8 cellular contexts compared by ENCODE assay signal in the genomic region with DNA sequence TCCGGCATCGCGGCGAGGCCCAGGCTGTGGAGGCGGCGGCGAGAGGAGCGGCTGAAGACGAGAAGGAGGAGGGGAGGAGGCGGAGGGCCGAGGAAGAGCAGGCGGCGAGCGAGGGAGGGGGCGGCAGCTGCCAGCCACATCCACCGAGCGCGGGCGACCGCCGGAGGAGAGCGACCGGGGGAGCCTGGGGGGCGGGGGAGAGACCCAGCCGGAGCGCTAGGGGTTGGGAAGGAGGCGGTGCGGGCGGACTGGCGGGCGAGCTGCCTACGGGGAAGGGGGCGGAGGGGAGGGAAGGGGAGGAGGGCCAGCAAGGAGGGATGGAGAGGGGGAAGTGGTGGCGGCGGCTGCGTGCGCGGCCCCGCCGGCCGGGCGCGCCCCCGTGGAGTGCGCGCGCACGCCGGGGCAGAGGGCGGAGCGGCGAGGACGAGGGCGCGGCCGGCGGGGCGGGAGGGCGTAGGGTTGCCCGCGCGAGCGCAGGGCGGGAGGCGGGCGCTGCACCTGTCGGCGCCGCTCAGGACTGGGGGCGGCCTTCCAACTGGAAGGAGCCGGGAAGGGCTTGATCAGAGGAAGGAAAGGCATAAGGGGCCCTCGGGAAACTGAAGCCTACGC.
A peak's percentile ranks its signal among the peaks of the same experiment; 100 is the strongest.
DNase-seq lines count a peak whose midpoint lies in the region; ATAC-seq lines count a peak whose summit lies in the region.

No MANE protein-coding gene starts in this region.

- peak overlapping the region; percentile 52 for H3K27ac ChIP-seq in caudate nucleus (ENCODE audit: low read depth, low read length)

- peak; percentile 89 for DNase-seq in AG08396 (ENCODE audit: low spot score)
- peak; percentile 59 to 80 for DNase-seq in NCI-H446 (lab: John Stamatoyannopoulos, UW)
- peak in 58 of 61 donors; percentile 19 to 91 (median 74) for DNase-seq in caudate nucleus (lab: John Stamatoyannopoulos, UW)
- peak; percentile 97 for DNase-seq in islet precursor cell
- DNase-seq in stimulated activated CD4-positive, alpha-beta T cell treated with anti-CD3 and anti-CD28 coated beads, Interleukin-12 subunit alpha, Interleukin-12 subunit beta, amount 100 ng/mL, for 24 hours (ENCODE audit: low read depth in 2 of 2) = peak; percentile 67 to 78

- ATAC-seq in GM19035 (IDR thresholded peaks at IDR 0.05; ENCODE audit: unreplicated experiment) (peak; percentile 75), HG03159 (IDR thresholded peaks at IDR 0.05; ENCODE audit: unreplicated experiment) (peak; percentile 73)
- ATAC-seq in activated CD4-positive, CD25-positive, alpha-beta regulatory T cell treated with anti-CD3 and anti-CD28 coated beads, Interleukin-2, amount 50 U/mL, for 24 hours = peak; percentile 88 to 89

Comparison
In these comparisons a context has a peak if more than half of its experiments do, and no peak if none do; other contexts are left out.
1. Peak in every context shown above with its lines: DNase-seq, ATAC-seq and H3K27ac ChIP-seq.